8 cellular contexts compared by ENCODE assay signal in the genomic region with DNA sequence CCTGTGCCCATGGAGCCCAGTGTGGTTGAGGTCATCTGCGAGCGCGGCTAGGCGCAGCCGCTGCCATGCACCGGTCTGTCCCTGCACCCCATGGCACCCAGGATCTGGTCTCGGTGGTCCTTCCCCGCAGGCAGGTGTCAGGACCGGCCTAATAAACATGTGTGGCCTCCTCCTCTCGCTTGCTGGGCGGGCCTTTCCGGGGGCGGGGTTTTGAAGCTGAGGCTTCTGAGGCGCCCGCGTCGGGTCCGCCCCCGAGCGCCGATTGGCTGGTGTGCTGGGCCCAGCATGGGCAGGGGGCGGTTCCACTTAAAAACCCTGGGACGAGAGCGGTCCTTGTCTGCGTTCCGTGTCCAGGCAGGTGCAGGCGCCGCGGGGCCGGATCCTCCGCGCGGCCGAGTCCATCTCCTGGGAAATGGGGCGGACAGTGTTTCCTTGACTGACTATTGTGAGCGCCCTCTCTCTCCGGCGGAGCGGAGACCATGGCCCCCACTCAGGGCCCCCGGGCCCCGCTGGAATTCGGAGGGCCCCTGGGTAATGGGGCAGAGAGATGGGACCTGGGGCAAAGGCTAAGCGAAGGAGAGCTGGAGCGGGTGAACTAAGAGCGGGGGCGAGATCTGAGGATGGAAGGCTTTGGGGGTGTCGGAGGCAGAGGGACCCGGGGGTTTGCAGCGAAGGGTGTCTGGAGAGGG. TPM values are rescaled to one million over a fixed set of nuclear protein-coding genes. Genes with fewer than 3 reads are reported as not detected.
A peak's percentile ranks its signal among the peaks of the same experiment; 100 is the strongest.
DNase-seq lines count a peak whose midpoint lies in the region.

Gene TM7SF2, plus strand, starts transcription at position 336 of the 689 bp plus-strand sequence. Its CDS starts 144 bp downstream, at position 480.

- peaks cover 50% of the 10 kb centered on the region for H3K4me1 Mint-ChIP-seq in activated naive CD4-positive, alpha-beta T cell treated with anti-CD3 and anti-CD28 coated beads for 36 hours (ENCODE audit: low read depth)

- H2AFZ ChIP-seq in neuronal stem cell (ENCODE audit: low read length): peak within 1 kb of the TSS; percentile 89

- CTCF ChIA-PET in activated naive CD4-positive, alpha-beta T cell treated with anti-CD3 and anti-CD28 coated beads for 36 hours (lab: Charles Lee): interaction anchor here (0.6 to 4.1 kb wide), 16 partner anchors 9 to 325 kb away, joined by 3 to 41 read pairs (median 4); partner anchors contain the start of genes ARL2, CAPN1, FAU and MRPL49

- H3K9ac ChIP-seq in neuronal stem cell (ENCODE audit: low read depth, low read length, poor library complexity) (peak within 1 kb of the TSS; percentile 94), subcutaneous abdominal adipose tissue (ENCODE audit: low read length in 5 of 5) (peak within 1 kb of the TSS in 4 of 5 donors; percentile 70 to 81 (median 72))

- H3K36me3 ChIP-seq in neuronal stem cell (replicated peaks in 1 of 2; ENCODE audit: control insufficient read depth in 2 of 2, insufficient read depth in 2 of 2, low read length in 2 of 2) (peaks cover 14 to 51% of the 10 kb centered on the region in 2 donors), subcutaneous abdominal adipose tissue (ENCODE audit: control insufficient read depth in 5 of 5, insufficient read depth in 5 of 5, low read length in 5 of 5) (peaks cover 0 to 48% (median 42%) of the 10 kb centered on the region in 5 donors)

- peak within 1 kb of the TSS; percentile 86 for H2BK15ac ChIP-seq in neuronal stem cell (ENCODE audit: low read length)

- H4K91ac ChIP-seq in neuronal stem cell (ENCODE audit: low read depth, low read length, poor library complexity): no peak within 1 kb of the TSS

- DNase-seq in DMS79 (lab: John Stamatoyannopoulos, UW) (peak; percentile 95), GOT3 (lab: John Stamatoyannopoulos, UW) (peak; percentile 22), NAMALWA (ENCODE audit: low spot score) (peak; percentile 97), SK-MEL-5 (ENCODE audit: low read depth, low spot score) (peak; percentile 88), foreskin melanocyte (peak; percentile 75), neuronal stem cell (ENCODE audit: low spot score) (peak; percentile 93)
- DNase-seq in activated naive CD4-positive, alpha-beta T cell treated with anti-CD3 and anti-CD28 coated beads for 36 hours: peak; percentile 96

- peak within 1 kb of the TSS; percentile 33 for H2BK12ac ChIP-seq in neuronal stem cell (ENCODE audit: low read length)

- H3K79me1 ChIP-seq in neuronal stem cell (ENCODE audit: low read depth, low read length): peaks cover 17% of the 10 kb centered on the region

- peaks cover 8 to 21% of the 10 kb centered on the region in 2 donors for H3K4me1 ChIP-seq in neuronal stem cell (ENCODE audit: control insufficient read depth in 2 of 2, insufficient read depth in 1 of 2, low read depth in 1 of 2, low read length in 2 of 2)
- H3K4me1 ChIP-seq in subcutaneous abdominal adipose tissue (ENCODE audit: control insufficient read depth in 5 of 5, insufficient read depth in 5 of 5, low read length in 5 of 5): peaks cover 1 to 59% (median 41%) of the 10 kb centered on the region in 5 donors

- H2BK120ac ChIP-seq in neuronal stem cell (ENCODE audit: low read depth, low read length): peak within 1 kb of the TSS; percentile 39

- H3K4me2 ChIP-seq in neuronal stem cell (ENCODE audit: insufficient read depth, low read length, poor library complexity, severe bottlenecking): peak within 1 kb of the TSS; percentile 94

- H3K27me3 Mint-ChIP-seq in activated naive CD4-positive, alpha-beta T cell treated with anti-CD3 and anti-CD28 coated beads for 36 hours (ENCODE audit: low read depth): no peaks in the 10 kb centered on the region

- peaks cover 4% of the 10 kb centered on the region for H3K36me3 Mint-ChIP-seq in activated naive CD4-positive, alpha-beta T cell treated with anti-CD3 and anti-CD28 coated beads for 36 hours (ENCODE audit: low read depth)

- peak within 1 kb of the TSS; percentile 87 for H3K14ac ChIP-seq in neuronal stem cell (ENCODE audit: low read length)

- in situ Hi-C loops in SK-MEL-5 (cut with HindIII; ENCODE audit: low pct_unique_long_range_greater_than_20kb, low sequenced_read_pairs): no loop called here

- H3K23ac ChIP-seq in neuronal stem cell (ENCODE audit: low read depth, low read length, poor library complexity): peak within 1 kb of the TSS; percentile 98

- peak within 1 kb of the TSS; percentile 77 for H3K27ac ChIP-seq in neuronal stem cell (replicated peaks; ENCODE audit: low read length)
- H3K27ac ChIP-seq in subcutaneous abdominal adipose tissue (ENCODE audit: low read depth, low read length): no peak within 1 kb of the TSS

- peak within 1 kb of the TSS; percentile 79 for H3K4ac ChIP-seq in neuronal stem cell (ENCODE audit: low read length)

- H3K27me3 ChIP-seq in neuronal stem cell (ENCODE audit: control insufficient read depth in 3 of 3, insufficient read depth in 3 of 3, low read depth in 1 of 3, low read length in 3 of 3) (no peaks in the 10 kb centered on the region), subcutaneous abdominal adipose tissue (ENCODE audit: control insufficient read depth in 5 of 5, insufficient read depth in 4 of 5, low read length in 5 of 5) (no peaks in the 10 kb centered on the region)

- H3K18ac ChIP-seq in neuronal stem cell (ENCODE audit: low read length): peak within 1 kb of the TSS; percentile 96

- no peaks in the 10 kb centered on the region for H3K9me3 ChIP-seq in neuronal stem cell (replicated peaks in 1 of 2; ENCODE audit: control insufficient read depth in 2 of 2, insufficient read depth in 1 of 2, low read depth in 1 of 2, low read length in 2 of 2)
- no peaks in the 10 kb centered on the region for H3K9me3 ChIP-seq in subcutaneous abdominal adipose tissue (ENCODE audit: control insufficient read depth in 5 of 5, low read length in 5 of 5)

- H3K4me3 Mint-ChIP-seq in activated naive CD4-positive, alpha-beta T cell treated with anti-CD3 and anti-CD28 coated beads for 36 hours: peak within 1 kb of the TSS; percentile 80

- H3K9me3 Mint-ChIP-seq in activated naive CD4-positive, alpha-beta T cell treated with anti-CD3 and anti-CD28 coated beads for 36 hours: no peaks in the 10 kb centered on the region

- H2AK5ac ChIP-seq in neuronal stem cell (ENCODE audit: low read depth, low read length): peak within 1 kb of the TSS; percentile 89

- peak within 1 kb of the TSS; percentile 79 for H2BK5ac ChIP-seq in neuronal stem cell (ENCODE audit: low read length)

- no CpG with 5 or more reads among the region's 49 CpGs for WGBS in neuronal stem cell (ENCODE audit: extremely low coverage in 2 of 2, insufficient read length in 2 of 2, insufficient replicate concordance in 1 of 2), 2 donors

- H4K8ac ChIP-seq in neuronal stem cell (ENCODE audit: low read depth, low read length): no peak within 1 kb of the TSS

- peak within 1 kb of the TSS; percentile 72 for H3K27ac Mint-ChIP-seq in activated naive CD4-positive, alpha-beta T cell treated with anti-CD3 and anti-CD28 coated beads for 36 hours

- intact Hi-C loops in activated naive CD4-positive, alpha-beta T cell treated with anti-CD3 and anti-CD28 coated beads for 36 hours (cut with micrococcal nuclease): loop anchor here (2.0 to 5.0 kb wide), 3 partner anchors 71 to 221 kb away; partner anchors contain the start of genes DPF2, POLA2 and SAC3D1

- H3K4me3 ChIP-seq in neuronal stem cell (ENCODE audit: low read length in 2 of 2): peak within 1 kb of the TSS; percentile 97
- H3K4me3 ChIP-seq in subcutaneous abdominal adipose tissue (ENCODE audit: low read depth in 1 of 5, low read length in 5 of 5): peak within 1 kb of the TSS; percentile 58 to 74 (median 71)

RNA-seq across cellular contexts. Expression of gene TM7SF2, which starts in this region (rescaled TPM):
- 3.4 and 5.3 TPM in 2 replicates for total RNA-seq in SK-MEL-5 (2014; rRNA removed; shearing (Covaris generic))
- 9.8 and 16.9 TPM in 2 replicates for polyA plus RNA-seq in SK-MEL-5 (2015; cell fraction: cytosol; rRNA removed)
- 34.8 and 51.4 TPM in 2 replicates for polyA plus RNA-seq in SK-MEL-5 (2015; cell fraction: nucleus; rRNA removed)
- total RNA-seq in activated naive CD4-positive, alpha-beta T cell treated with anti-CD3 and anti-CD28 coated beads for 36 hours: 10 to 100 TPM; 10.9 to 11.9 TPM
- polyA plus RNA-seq in neuronal stem cell (2013, experiment 1 of 2): 50.3 TPM
- 46.9 TPM for polyA plus RNA-seq in neuronal stem cell (2013, experiment 2 of 2)

Comparison
In these comparisons a context has a peak if more than half of its experiments do, and no peak if none do; other contexts are left out.
1. DNase-seq: peak in every context shown above with its lines; median percentile 97 in NAMALWA; 96 in activated naive CD4-positive, alpha-beta T cell treated with anti-CD3 and anti-CD28 coated beads for 36 hours; 95 in DMS79; 93 in neuronal stem cell; 88 in SK-MEL-5; 75 in foreskin melanocyte; 22 in GOT3.